Comparison of ENCODE assay signal across 8 cellular contexts in the genomic region with DNA sequence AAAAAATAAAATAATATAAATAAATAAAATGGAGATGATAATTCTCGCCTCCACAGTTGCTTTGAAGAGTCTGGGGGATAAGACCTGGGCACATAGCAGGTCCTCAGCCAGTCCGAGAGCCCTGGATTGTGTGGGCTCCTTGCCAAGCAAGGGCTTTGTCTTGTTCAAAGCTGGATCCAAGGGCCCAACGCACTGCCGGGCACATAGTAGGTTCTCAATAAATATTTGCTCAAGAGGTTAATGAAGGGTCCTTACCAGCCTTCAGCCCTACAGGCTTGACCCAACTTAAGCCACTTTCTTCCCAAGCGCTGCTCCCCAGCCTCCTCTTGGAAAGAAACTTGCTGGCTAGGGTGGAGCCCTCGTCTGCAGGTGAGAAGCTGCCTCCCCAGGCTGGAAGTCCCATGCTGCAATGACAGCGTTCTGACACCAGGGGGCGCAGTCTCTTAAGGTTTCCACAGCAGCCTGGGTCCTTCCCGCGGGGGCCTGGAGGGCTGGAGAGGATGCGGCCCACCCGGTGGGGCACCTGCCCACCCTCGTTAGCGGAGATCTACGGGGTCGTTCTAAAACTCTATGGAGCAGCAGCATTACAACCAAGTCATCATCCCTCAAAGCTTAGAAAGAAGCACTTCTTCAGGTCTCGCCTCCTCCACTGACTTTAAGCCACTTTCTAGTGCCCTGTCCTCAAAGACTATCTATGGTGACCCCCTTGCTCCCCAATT.
DNase-seq lines count a peak whose midpoint lies in the region; ATAC-seq and TF ChIP-seq lines count a peak whose summit lies in the region.

No MANE protein-coding gene starts in this region.

- no peak overlapping the region for H3K4me3 ChIP-seq in H7 (ENCODE audit: insufficient read depth, low read depth, low read length)
- H3K4me3 ChIP-seq in coronary artery = no peak overlapping the region
- H3K4me3 ChIP-seq in lower lobe of right lung = no peak overlapping the region

- H3K4me1 ChIP-seq in lower lobe of right lung = no peaks in the 10 kb centered on the region

- H3K27ac ChIP-seq in coronary artery = no peak overlapping the region
- H3K27ac ChIP-seq in lower lobe of right lung = no peak overlapping the region

- TF ChIP-seq CTCF in coronary artery (IDR thresholded peaks at IDR 0.05) (peak; percentile 97), lower lobe of right lung (IDR thresholded peaks at IDR 0.05) (peak; percentile 100)

- no peaks in the 10 kb centered on the region for H3K9me3 Mint-ChIP-seq in activated CD4-positive, alpha-beta T cell treated with anti-CD3 and anti-CD28 coated beads, Interleukin-2, amount 10 ng/mL, durations not matched to agents 7 days and 5 days

- H3K27me3 ChIP-seq in H7 (ENCODE audit: control insufficient read depth, insufficient read depth, low read length) = no peaks in the 10 kb centered on the region
- H3K27me3 ChIP-seq in lower lobe of right lung (ENCODE audit: low read depth) = no peaks in the 10 kb centered on the region

- peak; percentile 74 to 79 for ATAC-seq in lower lobe of right lung
- ATAC-seq in HG02763 (IDR thresholded peaks at IDR 0.05; ENCODE audit: unreplicated experiment) = no peak

- H3K4me3 Mint-ChIP-seq in activated CD4-positive, alpha-beta T cell treated with anti-CD3 and anti-CD28 coated beads, Interleukin-2, amount 10 ng/mL, durations not matched to agents 7 days and 5 days = no peak overlapping the region

- CTCF ChIA-PET in activated CD4-positive, alpha-beta T cell treated with anti-CD3 and anti-CD28 coated beads, Interleukin-2, amount 10 ng/mL, durations not matched to agents 7 days and 5 days (lab: Charles Lee) = interaction anchor here (0.6 to 1.4 kb wide), 10 partner anchors 10 to 281 kb away, joined by 3 to 5 read pairs (median 3); no protein-coding TSS in a partner anchor

- peaks cover 6% of the 10 kb centered on the region for H3K4me1 Mint-ChIP-seq in activated CD4-positive, alpha-beta T cell treated with anti-CD3 and anti-CD28 coated beads, Interleukin-2, amount 10 ng/mL, durations not matched to agents 7 days and 5 days

- H3K36me3 ChIP-seq in H7 (replicated peaks; ENCODE audit: control insufficient read depth, insufficient read depth, low read length) (no peaks in the 10 kb centered on the region), lower lobe of right lung (no peaks in the 10 kb centered on the region)

- no peaks in the 10 kb centered on the region for H3K36me3 Mint-ChIP-seq in activated CD4-positive, alpha-beta T cell treated with anti-CD3 and anti-CD28 coated beads, Interleukin-2, amount 10 ng/mL, durations not matched to agents 7 days and 5 days (ENCODE audit: low read depth)

- POLR2A ChIA-PET in activated CD4-positive, alpha-beta T cell treated with anti-CD3 and anti-CD28 coated beads, Interleukin-2, amount 10 ng/mL, durations not matched to agents 7 days and 5 days (lab: Charles Lee) = interaction anchor here (0.6 kb wide), 1 partner anchor 46 kb away, joined by 3 read pairs; no protein-coding TSS in a partner anchor

- H3K27me3 Mint-ChIP-seq in activated CD4-positive, alpha-beta T cell treated with anti-CD3 and anti-CD28 coated beads, Interleukin-2, amount 10 ng/mL, durations not matched to agents 7 days and 5 days = no peaks in the 10 kb centered on the region

- no peak overlapping the region for H3K27ac Mint-ChIP-seq in activated CD4-positive, alpha-beta T cell treated with anti-CD3 and anti-CD28 coated beads, Interleukin-2, amount 10 ng/mL, durations not matched to agents 7 days and 5 days

- DNase-seq in Ammon's horn (ENCODE audit: low spot score) = peak; percentile 69
- peak; percentile 90 for DNase-seq in H7
- DNase-seq in NCI-H510A (lab: John Stamatoyannopoulos, UW) = peak; percentile 35
- peak; percentile 82 for DNase-seq in activated CD4-positive, alpha-beta T cell treated with anti-CD3 and anti-CD28 coated beads, Interleukin-2, amount 10 ng/mL, durations not matched to agents 7 days and 5 days
- no peak for DNase-seq in coronary artery (ENCODE audit: low spot score)
- peak; percentile 80 for DNase-seq in lower lobe of right lung
- peak; percentile 66 for DNase-seq in stimulated activated CD8-positive, alpha-beta memory T cell treated with anti-CD3 and anti-CD28 coated beads, Interleukin-15, amount 100 ng/mL, for 1 hour (ENCODE audit: low read depth)

- intact Hi-C loops in lower lobe of right lung (cut with DNase I) = no loop called here

- H3K9me3 ChIP-seq in lower lobe of right lung = no peaks in the 10 kb centered on the region
